23 cellular contexts compared by ENCODE assay signal in genomic region chr5:23318960-23319359, GRCh38.
"Had no signal": no experiment of that assay in that cellular context is flagged by ENCODE, and none has a peak within 500 bp of the region (broad histone marks: within the 10 kb centered on the region; RNA-seq: fewer than 3 reads in every experiment).

No MANE protein-coding gene starts in this region.

- FAIRE-seq: K562 had no signal

- H3K36me3 Mint-ChIP-seq: activated CD8-positive, alpha-beta memory T cell treated with anti-CD3 and anti-CD28 coated beads, Interleukin-2, amount 10 ng/mL, durations not matched to agents 7 days and 5 days; activated naive CD8-positive, alpha-beta T cell; WTC11 had no signal

- H3K4me3 ChIP-seq: K562 had no signal

- DNase-seq: activated CD4-positive, alpha-beta T cell treated with anti-CD3 and anti-CD28 coated beads for 1 hour; activated CD4-positive, alpha-beta T cell treated with anti-CD3 and anti-CD28 coated beads, Interleukin-2, amount 10 ng/mL, durations not matched to agents 24 days and 14 days; activated CD4-positive, alpha-beta T cell treated with anti-CD3 and anti-CD28 coated beads, Interleukin-2, amount 50 U/mL, for 48 hours; activated CD8-positive, alpha-beta memory T cell treated with anti-CD3 and anti-CD28 coated beads, Interleukin-2, amount 10 ng/mL, durations not matched to agents 7 days and 5 days; activated effector memory CD4-positive, alpha-beta T cell treated with anti-CD3 and anti-CD28 coated beads, Interleukin-2, amount 50 U/mL, for 16 hours; activated naive CD4-positive, alpha-beta T cell treated with anti-CD3 and anti-CD28 coated beads for 36 hours; activated T-cell treated with anti-CD3 and anti-CD28 coated beads, Interleukin-2, amount 50 U/mL, for 24 hours; brain microvascular endothelial cell; caudate nucleus; Kasumi-1; NCI-H1048; NCI-H1417; NCI-H1930; NCI-H2171; NCI-H2227 treated with DMSO at 0.1 percent for 48 hours; NCI-H510A; NCI-H69; NK-92 treated with Interleukin-12 subunit alpha and Interleukin-12 subunit beta, amount 100 ng/mL, for 24 hours; OCI-M1; SW 1271 had no signal

- H3K27ac ChIP-seq: brain microvascular endothelial cell had no signal

- H3K4me3 Mint-ChIP-seq: activated CD4-positive, alpha-beta T cell treated with anti-CD3 and anti-CD28 coated beads, Interleukin-2, amount 10 ng/mL, durations not matched to agents 24 days and 14 days; activated CD8-positive, alpha-beta memory T cell treated with anti-CD3 and anti-CD28 coated beads, Interleukin-2, amount 10 ng/mL, durations not matched to agents 7 days and 5 days; activated naive CD4-positive, alpha-beta T cell treated with anti-CD3 and anti-CD28 coated beads for 36 hours; activated naive CD8-positive, alpha-beta T cell; activated T-cell treated with anti-CD3 and anti-CD28 coated beads, Interleukin-2, amount 50 U/mL, for 24 hours; WTC11 had no signal

- H3K27ac Mint-ChIP-seq: activated CD4-positive, alpha-beta T cell treated with anti-CD3 and anti-CD28 coated beads, Interleukin-2, amount 10 ng/mL, durations not matched to agents 24 days and 14 days; activated CD8-positive, alpha-beta memory T cell treated with anti-CD3 and anti-CD28 coated beads, Interleukin-2, amount 10 ng/mL, durations not matched to agents 7 days and 5 days; activated naive CD4-positive, alpha-beta T cell treated with anti-CD3 and anti-CD28 coated beads for 36 hours; activated naive CD8-positive, alpha-beta T cell; activated T-cell treated with anti-CD3 and anti-CD28 coated beads, Interleukin-2, amount 50 U/mL, for 24 hours; WTC11 had no signal

- ATAC-seq: activated CD8-positive, alpha-beta memory T cell treated with anti-CD3 and anti-CD28 coated beads, Interleukin-2, amount 10 ng/mL, durations not matched to agents 7 days and 5 days; K562; WTC11 had no signal

- H3K4me1 Mint-ChIP-seq: activated CD4-positive, alpha-beta T cell treated with anti-CD3 and anti-CD28 coated beads, Interleukin-2, amount 10 ng/mL, durations not matched to agents 24 days and 14 days; activated CD8-positive, alpha-beta memory T cell treated with anti-CD3 and anti-CD28 coated beads, Interleukin-2, amount 10 ng/mL, durations not matched to agents 7 days and 5 days had no signal

- H3K27me3 ChIP-seq: brain microvascular endothelial cell had no signal

- H3K36me3 ChIP-seq: brain microvascular endothelial cell had no signal

- H3K27me3 Mint-ChIP-seq: activated CD4-positive, alpha-beta T cell treated with anti-CD3 and anti-CD28 coated beads, Interleukin-2, amount 10 ng/mL, durations not matched to agents 24 days and 14 days; activated CD8-positive, alpha-beta memory T cell treated with anti-CD3 and anti-CD28 coated beads, Interleukin-2, amount 10 ng/mL, durations not matched to agents 7 days and 5 days; activated naive CD8-positive, alpha-beta T cell; activated T-cell treated with anti-CD3 and anti-CD28 coated beads, Interleukin-2, amount 50 U/mL, for 24 hours had no signal
